ENCODE assay signal across 1 cellular context in genomic region chr10:98446656-98447221, GRCh38.
TF ChIP-seq lines count a peak whose summit lies in the region.

HPS1 (minus strand) TSS chr10:98446935; CDS start chr10:98443240, 3,695 bp downstream.

TF ChIP-seq in HepG2, 621 proteins besides CTCF, POLR2A, EP300 and RAD21 (continued from another document and continues in another):
- TF ChIP-seq ARHGAP35 (CRISPR knock-in tag; IDR thresholded peaks at IDR 0.05; ENCODE audit: borderline replicate concordance) (no peak; the same call in 1 of the 2 replicates), ZNF256 (CRISPR knock-in tag; conservative IDR thresholded peaks at IDR 0.05) (0 out of 2 replicates have a peak, but pooled peaks have one; percentile 61), STAG1 (CRISPR knock-in tag; IDR thresholded peaks at IDR 0.05) (no peak), STAT6 (CRISPR knock-in tag; IDR thresholded peaks at IDR 0.05; ENCODE audit: borderline replicate concordance) (no peak), ZNF160 (CRISPR knock-in tag; IDR thresholded peaks at IDR 0.05) (no peak; the same call in 1 of the 2 replicates), ZNF616 (CRISPR knock-in tag; IDR thresholded peaks at IDR 0.05; ENCODE audit: low read depth) (0 out of 2 replicates have a peak, but pooled peaks have one; percentile 31), MXD3 (CRISPR knock-in tag; IDR thresholded peaks at IDR 0.05) (no peak), LRRFIP1 (CRISPR knock-in tag; conservative IDR thresholded peaks at IDR 0.05) (no peak), REPIN1 (CRISPR knock-in tag; IDR thresholded peaks at IDR 0.05; ENCODE audit: borderline replicate concordance, low read depth) (no peak), ZNF281 (CRISPR knock-in tag; IDR thresholded peaks at IDR 0.05; ENCODE audit: borderline replicate concordance) (no peak), ZMAT5 (CRISPR knock-in tag; IDR thresholded peaks at IDR 0.05; ENCODE audit: borderline replicate concordance, low read depth) (no peak), EZH2 (conservative IDR thresholded peaks at IDR 0.05; ENCODE audit: low read depth, low read length) (no peak), CBX2 (IDR thresholded peaks at IDR 0.05; ENCODE audit: low read depth, low read length) (no peak), CBX2 (CRISPR knock-in tag; IDR thresholded peaks at IDR 0.05; ENCODE audit: low read depth) (no peak), WIZ (CRISPR knock-in tag; IDR thresholded peaks at IDR 0.05) (no peak), ZNF503 (CRISPR knock-in tag; IDR thresholded peaks at IDR 0.05) (peak; percentile 50; the same call in 1 of the 2 replicates), CCDC6 (CRISPR knock-in tag; IDR thresholded peaks at IDR 0.05) (0 out of 2 replicates have a peak, but pooled peaks have one; percentile 52), ZNF580 (CRISPR knock-in tag; IDR thresholded peaks at IDR 0.05; ENCODE audit: borderline replicate concordance, low read depth) (no peak), ZNF280B (CRISPR knock-in tag; IDR thresholded peaks at IDR 0.05; ENCODE audit: borderline replicate concordance) (0 out of 2 replicates have a peak, but pooled peaks have one; percentile 12), ELF3 (CRISPR knock-in tag; IDR thresholded peaks at IDR 0.05) (peak; percentile 68; the same call in 1 of the 2 replicates), RBM22 (optimal IDR thresholded peaks at IDR 0.05; ENCODE audit: low read length) (no peak), NKX3-1 (CRISPR knock-in tag; IDR thresholded peaks at IDR 0.05) (peak; percentile 22; the same call in 1 of the 2 replicates), FUBP1 (CRISPR knock-in tag; IDR thresholded peaks at IDR 0.05; ENCODE audit: borderline replicate concordance) (no peak), ZNF597 (CRISPR knock-in tag; IDR thresholded peaks at IDR 0.05) (no peak), MTF2 (CRISPR knock-in tag; IDR thresholded peaks at IDR 0.05; ENCODE audit: borderline replicate concordance) (0 out of 2 replicates have a peak, but pooled peaks have one; percentile 36), ETV6 (CRISPR knock-in tag; conservative IDR thresholded peaks at IDR 0.05) (no peak), ZNF138 (CRISPR knock-in tag; IDR thresholded peaks at IDR 0.05; ENCODE audit: low read depth) (no peak), KDM6A (CRISPR knock-in tag; IDR thresholded peaks at IDR 0.05; ENCODE audit: low read depth) (no peak), ATF7-NPFF (CRISPR knock-in tag; IDR thresholded peaks at IDR 0.05; ENCODE audit: low read depth) (peak; percentile 13; the same call in 1 of the 2 replicates), TRIM22 (IDR thresholded peaks at IDR 0.05) (no peak), ATF5 (CRISPR knock-in tag; IDR thresholded peaks at IDR 0.05; ENCODE audit: low read depth) (no peak), ARNTL (CRISPR knock-in tag; IDR thresholded peaks at IDR 0.05) (peak; percentile 98), ZNF713 (CRISPR knock-in tag; IDR thresholded peaks at IDR 0.05) (no peak), HCFC1 (IDR thresholded peaks at IDR 0.05; ENCODE audit: low read depth, low read length) (no peak), E2F2 (CRISPR knock-in tag; IDR thresholded peaks at IDR 0.05; ENCODE audit: borderline replicate concordance) (no peak), ZNF790 (CRISPR knock-in tag; IDR thresholded peaks at IDR 0.05; ENCODE audit: borderline replicate concordance) (no peak), MTA1 (CRISPR knock-in tag; IDR thresholded peaks at IDR 0.05; ENCODE audit: borderline replicate concordance) (no peak), CENPT (CRISPR knock-in tag; IDR thresholded peaks at IDR 0.05; ENCODE audit: low read depth) (no peak), ZKSCAN1 (IDR thresholded peaks at IDR 0.05; ENCODE audit: low read length) (no peak)
